In genomic region chrX:15107367-15107988, GRCh38 we compare ENCODE assay signal across 2 cellular contexts.
TF ChIP-seq lines count a peak whose summit lies in the region.

No MANE protein-coding gene starts in this region.

TF ChIP-seq in A549, 52 proteins besides CTCF, POLR2A, EP300 and RAD21:
- 0 out of 3 replicates have a peak, but pooled peaks have one; percentile 12 for TF ChIP-seq SMC3 (IDR thresholded peaks at IDR 0.05)
- TF ChIP-seq, protein P1, sequence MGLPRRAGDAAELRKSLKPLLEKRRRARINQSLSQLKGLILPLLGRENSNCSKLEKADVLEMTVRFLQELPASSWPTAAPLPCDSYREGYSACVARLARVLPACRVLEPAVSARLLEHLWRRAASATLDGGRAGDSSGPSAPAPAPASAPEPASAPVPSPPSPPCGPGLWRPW (IDR thresholded peaks at IDR 0.05), result no peak
TF ChIP-seq in A549: peak in this region for 1.

TF ChIP-seq in GM12878, 131 proteins besides CTCF, POLR2A, EP300 and RAD21:
- peak; percentile 44; the same call in 1 of the 2 replicates for TF ChIP-seq SMC3 (IDR thresholded peaks at IDR 0.05; ENCODE audit: borderline replicate concordance, low read length)
- no peak for TF ChIP-seq RAD51 (IDR thresholded peaks at IDR 0.05)
TF ChIP-seq in GM12878: peak in this region for 1.
